ENCODE assay signal across 18 cellular contexts in genomic region chr2:217990389-217990788, GRCh38. TPM values are rescaled to one million over a fixed set of nuclear protein-coding genes. Genes with fewer than 3 reads are reported as not detected.
DNase-seq lines count a peak whose midpoint lies in the region; ATAC-seq, FAIRE-seq and TF ChIP-seq lines count a peak whose summit lies in the region.
"Had no signal": no experiment of that assay in that cellular context is flagged by ENCODE, and none has a peak within 500 bp of the region (broad histone marks: within the 10 kb centered on the region; RNA-seq: fewer than 3 reads in every experiment).

No MANE protein-coding gene starts in this region.

- H3K14ac ChIP-seq in neuronal stem cell (ENCODE audit: low read length) = peak overlapping the region; percentile 95

- no peak overlapping the region for H3K18ac ChIP-seq in neuronal stem cell (ENCODE audit: low read length)

- ATAC-seq in left ventricle myocardium superior = no peak
- no peak for ATAC-seq in GM21825 (IDR thresholded peaks at IDR 0.05; ENCODE audit: unreplicated experiment)
- ATAC-seq: K562 had no signal

- TF ChIP-seq CTCF in left ventricle myocardium inferior (IDR thresholded peaks at IDR 0.05; ENCODE audit: borderline replicate concordance) (no peak), GM13976 (IDR thresholded peaks at IDR 0.05; ENCODE audit: borderline replicate concordance, control extremely low read depth, extremely low read depth, insufficient read depth, missing control alignments) (no peak)

- FAIRE-seq in urothelium cell line (lab: Jason Lieb, UNC) = peak; percentile 53
- FAIRE-seq: D721Med, G401.6, GM12892, K562 had no signal

- H3K4ac ChIP-seq in neuronal stem cell (ENCODE audit: low read length) = no peak overlapping the region

- no peak overlapping the region for H2BK15ac ChIP-seq in neuronal stem cell (ENCODE audit: low read length)

- H3K27ac ChIP-seq in left ventricle myocardium inferior (replicated peaks) (no peak overlapping the region), neuronal stem cell (replicated peaks; ENCODE audit: low read length) (no peak overlapping the region)
- H3K27ac ChIP-seq: BLaER1 treated with 17β-estradiol and CSF1 and Interleukin-3, amounts not matched to agents 10 nM and 100 nM had no signal

- H3K27me3 ChIP-seq in left ventricle myocardium inferior (ENCODE audit: low read depth) (no peaks in the 10 kb centered on the region), adipocyte (replicated peaks; ENCODE audit: control insufficient read depth, insufficient read depth, low read length) (no peaks in the 10 kb centered on the region), neuronal stem cell (ENCODE audit: control insufficient read depth in 3 of 3, insufficient read depth in 3 of 3, low read depth in 1 of 3, low read length in 3 of 3) (no peaks in the 10 kb centered on the region)
- H3K27me3 ChIP-seq: BLaER1 treated with 17β-estradiol and CSF1 and Interleukin-3, amounts not matched to agents 10 nM and 100 nM had no signal

- in situ Hi-C loops in GM13976 (cut with MboI; ENCODE audit: low sequenced_read_pairs, unreplicated experiment) = no loop called here

- H3K4me1 ChIP-seq in left ventricle myocardium inferior (peaks cover 57% of the 10 kb centered on the region), adipocyte (ENCODE audit: control insufficient read depth, insufficient read depth, low read length) (peaks cover 55% of the 10 kb centered on the region), neuronal stem cell (ENCODE audit: control insufficient read depth in 2 of 2, insufficient read depth in 1 of 2, low read depth in 1 of 2, low read length in 2 of 2) (peaks cover 0 to 4% of the 10 kb centered on the region in 2 donors)

- H3K9me3 ChIP-seq in left ventricle myocardium inferior (replicated peaks) (no peaks in the 10 kb centered on the region), adipocyte (ENCODE audit: control insufficient read depth, low read length) (no peaks in the 10 kb centered on the region), neuronal stem cell (replicated peaks in 1 of 2; ENCODE audit: control insufficient read depth in 2 of 2, insufficient read depth in 1 of 2, low read depth in 1 of 2, low read length in 2 of 2) (peaks cover 0 to 2% of the 10 kb centered on the region in 2 donors)
- H3K9me3 ChIP-seq: BLaER1 treated with 17β-estradiol and CSF1 and Interleukin-3, amounts not matched to agents 10 nM and 100 nM; Caco-2 had no signal

- H3K9ac ChIP-seq in adipocyte (ENCODE audit: low read length) (peak overlapping the region; percentile 76), neuronal stem cell (ENCODE audit: low read depth, low read length, poor library complexity) (peak overlapping the region; percentile 87)
- H3K9ac ChIP-seq: BLaER1 treated with 17β-estradiol and CSF1 and Interleukin-3, amounts not matched to agents 10 nM and 100 nM had no signal

- no peak overlapping the region for H3K4me2 ChIP-seq in neuronal stem cell (ENCODE audit: insufficient read depth, low read length, poor library complexity, severe bottlenecking)
- H3K4me2 ChIP-seq: BLaER1 treated with 17β-estradiol and CSF1 and Interleukin-3, amounts not matched to agents 10 nM and 100 nM had no signal

- no peak overlapping the region for H4K91ac ChIP-seq in neuronal stem cell (ENCODE audit: low read depth, low read length, poor library complexity)

- no peak overlapping the region for H2AK5ac ChIP-seq in neuronal stem cell (ENCODE audit: low read depth, low read length)

- H3K36me3 ChIP-seq in left ventricle myocardium inferior = no peaks in the 10 kb centered on the region
- peaks cover 69% of the 10 kb centered on the region for H3K36me3 ChIP-seq in adipocyte (ENCODE audit: control insufficient read depth, insufficient read depth, low read length, severe bottlenecking)
- no peaks in the 10 kb centered on the region for H3K36me3 ChIP-seq in neuronal stem cell (replicated peaks in 1 of 2; ENCODE audit: control insufficient read depth in 2 of 2, insufficient read depth in 2 of 2, low read length in 2 of 2)

- H3K4me3 ChIP-seq in left ventricle myocardium inferior (no peak overlapping the region), adipocyte (ENCODE audit: low read length) (no peak overlapping the region), neuronal stem cell (ENCODE audit: low read length in 2 of 2) (no peak overlapping the region)
- H3K4me3 ChIP-seq: BLaER1 treated with 17β-estradiol and CSF1 and Interleukin-3, amounts not matched to agents 10 nM and 100 nM; K562 had no signal

- H2BK120ac ChIP-seq in neuronal stem cell (ENCODE audit: low read depth, low read length) = no peak overlapping the region

- H2AFZ ChIP-seq in neuronal stem cell (ENCODE audit: low read length) = no peak overlapping the region

- WGBS in neuronal stem cell (ENCODE audit: extremely low coverage in 2 of 2, insufficient read length in 2 of 2, insufficient replicate concordance in 1 of 2), 2 donors = 100% methylated on average over 1 of the region's 3 CpGs; no CpG with 5 or more reads in 1 of the 2 donors

- DNase-seq in left ventricle myocardium inferior (peak; percentile 12), left ventricle myocardium superior (no peak), adipocyte (ENCODE audit: low read depth) (no peak), neuronal stem cell (ENCODE audit: low spot score) (no peak), urothelium cell line (ENCODE audit: low spot score) (no peak), AG08396 (ENCODE audit: low spot score) (no peak), GM13976 (ENCODE audit: low spot score) (no peak)
- DNase-seq: 8988T; Caco-2; CD4-positive, alpha-beta T cell; GOT3; H9 had no signal

- intact Hi-C loops in left ventricle myocardium inferior (cut with micrococcal nuclease) = no loop called here
- intact Hi-C loops in left ventricle myocardium superior (cut with micrococcal nuclease) = loop anchor here (5.0 kb wide), 1 partner anchor 203 kb away; no protein-coding TSS in a partner anchor

- H3K79me1 ChIP-seq in neuronal stem cell (ENCODE audit: low read depth, low read length) = no peaks in the 10 kb centered on the region

- no peak overlapping the region for H4K8ac ChIP-seq in neuronal stem cell (ENCODE audit: low read depth, low read length)

- H2BK12ac ChIP-seq in neuronal stem cell (ENCODE audit: low read length) = no peak overlapping the region

- no peak overlapping the region for H2BK5ac ChIP-seq in neuronal stem cell (ENCODE audit: low read length)

- no peak overlapping the region for H3K23ac ChIP-seq in neuronal stem cell (ENCODE audit: low read depth, low read length, poor library complexity)

RNA-seq across cellular contexts. Expression of gene TNS1, which starts 12.4 kb away (rescaled TPM):
- total RNA-seq in left ventricle myocardium inferior = 828 TPM
- 783 TPM for total RNA-seq in left ventricle myocardium superior
- polyA plus RNA-seq in neuronal stem cell (2013, experiment 1 of 2) = 1.1 TPM
- polyA plus RNA-seq in neuronal stem cell (2013, experiment 2 of 2) = 1.3 TPM
